Comparison of ENCODE assay signal across 8 cellular contexts in the genomic region with DNA sequence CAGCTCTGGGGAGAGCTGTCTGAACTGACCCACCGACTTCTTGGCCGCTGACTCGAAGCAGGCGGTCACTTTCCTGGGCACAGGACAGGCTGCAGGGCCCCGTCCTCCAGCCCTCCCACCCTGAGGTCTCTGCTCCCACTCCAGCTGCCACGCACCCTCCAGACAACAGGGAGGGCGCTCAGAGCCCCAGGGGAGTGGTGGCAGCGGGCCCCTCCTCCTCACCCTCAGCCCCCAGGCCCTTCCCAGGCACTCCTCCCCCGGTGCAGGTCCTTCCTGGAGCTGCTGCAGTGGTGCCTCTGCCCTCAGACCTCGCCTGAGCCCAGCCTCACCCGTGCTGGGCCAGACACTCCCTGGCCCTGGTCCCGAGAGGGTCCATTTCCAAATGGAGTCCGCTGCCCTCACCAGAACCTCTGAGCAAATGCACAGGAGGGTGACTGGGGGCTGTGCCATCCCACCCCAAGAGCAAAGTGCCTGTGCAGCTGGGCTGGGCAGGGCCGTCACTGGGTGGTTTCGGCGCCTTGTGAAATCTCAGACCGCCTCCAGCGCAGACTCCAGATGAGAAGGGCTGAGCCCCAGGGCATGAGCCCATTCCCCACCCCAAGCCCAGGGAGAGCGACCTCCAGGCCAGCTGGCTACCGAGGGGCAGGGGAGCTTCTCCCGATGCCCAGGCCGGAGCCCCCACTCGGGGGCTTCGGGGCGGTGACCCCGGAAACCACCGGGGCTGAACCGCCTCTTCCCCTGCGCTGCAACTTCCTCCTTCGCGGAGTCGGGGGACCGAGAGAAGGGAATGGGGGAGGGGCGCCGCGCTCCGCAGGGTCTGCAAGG. TPM values are rescaled to one million over a fixed set of nuclear protein-coding genes. Genes with fewer than 3 reads are reported as not detected.
DNase-seq lines count a peak whose midpoint lies in the region; ATAC-seq and TF ChIP-seq lines count a peak whose summit lies in the region.

No MANE protein-coding gene starts in this region.

- no peak for TF ChIP-seq CTCF in glutamatergic neuron (IDR thresholded peaks at IDR 0.05; ENCODE audit: partially characterized antibody, unreplicated experiment)

- DNase-seq in AML-193 (lab: John Stamatoyannopoulos, UW), result peak; percentile 46 to 58
- DNase-seq in HK-2 (ENCODE audit: unreplicated experiment), result peak; percentile 54
- peak; percentile 29 for DNase-seq in activated CD4-positive, alpha-beta T cell treated with anti-CD3 and anti-CD28 coated beads, Interleukin-2, amount 50 U/mL, for 1 hour
- no peak for DNase-seq in glutamatergic neuron
- DNase-seq in posterior vena cava (ENCODE audit: low spot score), result peak; percentile 86
- DNase-seq in midbrain (lab: John Stamatoyannopoulos, UW), result no peak
- no peak for DNase-seq in NCI-H1105 (lab: John Stamatoyannopoulos, UW)

- peaks cover 13% of the 10 kb centered on the region for H3K27me3 Mint-ChIP-seq in glutamatergic neuron (ENCODE audit: unreplicated experiment)

- intact Hi-C loops in posterior vena cava (cut with DNase I), result no loop called here

- no peaks in the 10 kb centered on the region for H3K36me3 Mint-ChIP-seq in glutamatergic neuron (ENCODE audit: unreplicated experiment)

- H3K4me1 Mint-ChIP-seq in glutamatergic neuron (ENCODE audit: low read depth, unreplicated experiment), result peaks cover 10% of the 10 kb centered on the region

- H3K4me3 Mint-ChIP-seq in glutamatergic neuron (ENCODE audit: unreplicated experiment), result peak overlapping the region; percentile 80

- peak; percentile 20 for ATAC-seq in GM19324 (IDR thresholded peaks at IDR 0.05; ENCODE audit: low FRiP score, unreplicated experiment)

- peaks cover 4% of the 10 kb centered on the region for H3K9me3 Mint-ChIP-seq in glutamatergic neuron (ENCODE audit: unreplicated experiment)

- no peak overlapping the region for H3K27ac Mint-ChIP-seq in glutamatergic neuron (ENCODE audit: unreplicated experiment)

RNA-seq across cellular contexts. Expression of a gene that starts 0.7 kb away (rescaled TPM):
- total RNA-seq in glutamatergic neuron (ENCODE audit: unreplicated experiment) (28.7 TPM), posterior vena cava (100 to 1,000 TPM in 1 of 2 donors, 10 to 100 TPM in 1; 71.4 to 168 TPM)

RNA-seq across cellular contexts. Expression of a gene that starts 11.8 kb away (rescaled TPM):
- total RNA-seq in glutamatergic neuron (ENCODE audit: unreplicated experiment), result not detected
- total RNA-seq in posterior vena cava, result not detected

RNA-seq across cellular contexts. Expression of a gene that starts 12.8 kb away (rescaled TPM):
- total RNA-seq in glutamatergic neuron (ENCODE audit: unreplicated experiment) (227 TPM), posterior vena cava (10 to 100 TPM; 21.6 to 22.6 TPM)

RNA-seq across cellular contexts. Expression of a gene that starts 36.2 kb away (rescaled TPM):
- total RNA-seq in glutamatergic neuron (ENCODE audit: unreplicated experiment) (not detected), posterior vena cava (under 1 TPM; 0.43 to 0.56 TPM)

RNA-seq across cellular contexts. Expression of a gene that starts 56.1 kb away (rescaled TPM):
- total RNA-seq in glutamatergic neuron (ENCODE audit: unreplicated experiment), result 26.5 TPM
- 10 to 100 TPM; 16.8 to 19.0 TPM for total RNA-seq in posterior vena cava

Comparison
In these comparisons a context has a peak if more than half of its experiments do, and no peak if none do; other contexts are left out.
1. DNase-seq: peak in AML-193 (2 of 2), HK-2 (single experiment), activated CD4-positive, alpha-beta T cell treated with anti-CD3 and anti-CD28 coated beads, Interleukin-2, amount 50 U/mL, for 1 hour (single experiment) and posterior vena cava (single experiment); none in glutamatergic neuron (single experiment), midbrain (single experiment) and NCI-H1105 (single experiment).